Comparison of ENCODE assay signal across 22 cellular contexts in the genomic region with DNA sequence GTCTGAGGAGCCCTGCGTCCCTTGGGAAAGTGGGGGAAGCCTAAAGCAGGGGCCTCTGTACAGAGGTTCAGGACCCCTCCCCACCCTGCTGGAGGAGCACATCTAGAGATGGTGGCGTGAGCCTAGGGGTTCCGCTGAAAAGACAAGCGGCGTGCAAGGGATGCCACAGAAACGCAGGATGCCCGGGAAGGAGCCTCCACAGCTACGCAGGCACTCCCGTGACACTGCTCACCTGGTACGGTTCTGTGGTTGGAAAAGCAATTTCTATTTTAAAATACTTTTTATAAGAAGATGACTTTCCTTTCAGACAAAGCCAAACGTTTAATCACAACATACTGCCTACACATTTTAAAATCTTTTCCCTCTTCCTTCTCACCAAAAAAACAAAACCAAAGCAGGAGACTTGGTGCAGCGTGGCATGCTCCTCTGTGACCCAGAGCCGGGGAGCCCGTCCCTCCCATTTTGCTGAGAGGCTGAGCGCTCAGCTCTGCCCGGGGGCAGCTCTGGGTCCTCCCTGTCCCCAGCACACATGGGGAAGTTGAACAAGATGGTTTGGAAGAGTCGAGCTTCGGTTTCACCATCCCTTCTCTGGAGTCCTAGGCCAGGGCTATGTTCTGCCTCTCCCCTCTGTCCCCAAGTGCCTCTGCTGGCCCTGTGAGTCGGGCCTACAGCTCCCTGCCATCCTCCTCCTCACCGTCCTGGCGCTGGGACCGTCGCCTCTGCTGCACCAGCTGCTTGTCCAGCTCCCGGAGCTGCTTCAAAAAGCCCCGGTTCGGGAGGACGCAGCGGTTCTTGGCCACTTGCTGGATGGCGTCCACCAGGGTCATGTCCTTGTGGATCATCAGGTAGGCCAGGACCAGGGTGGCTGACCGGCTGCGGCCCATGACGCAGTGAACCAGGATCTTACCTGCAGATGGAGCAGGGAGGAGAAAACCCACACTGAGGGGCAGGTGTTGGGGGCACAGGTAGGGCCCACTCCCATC.
DNase-seq lines count a peak whose midpoint lies in the region; ATAC-seq lines count a peak whose summit lies in the region.
"Had no signal": no experiment of that assay in that cellular context is flagged by ENCODE, and none has a peak within 500 bp of the region (broad histone marks: within the 10 kb centered on the region; RNA-seq: fewer than 3 reads in every experiment).

No MANE protein-coding gene starts in this region.

- CTCF ChIA-PET in activated naive CD4-positive, alpha-beta T cell treated with anti-CD3 and anti-CD28 coated beads for 36 hours (lab: Charles Lee), result interaction anchor here (1.6 kb wide), 1 partner anchor 10 kb away, joined by 5 read pairs; no protein-coding TSS in a partner anchor

- DNase-seq in activated naive CD4-positive, alpha-beta T cell treated with anti-CD3 and anti-CD28 coated beads for 36 hours, result no peak
- no peak for DNase-seq in activated naive CD4-positive, alpha-beta T cell (lab: John Stamatoyannopoulos, UW)
- no peak for DNase-seq in memory B cell (ENCODE audit: low spot score in 2 of 2)
- peak; percentile 40 for DNase-seq in ureter (ENCODE audit: low spot score)
- no peak for DNase-seq in NOMO-1 treated with DMSO at 0.1 percent for 48 hours (lab: John Stamatoyannopoulos, UW; ENCODE audit: unreplicated experiment)
- DNase-seq in NCI-H146 treated with DMSO at 0.1 percent for 48 hours (lab: John Stamatoyannopoulos, UW; ENCODE audit: unreplicated experiment), result no peak
- DNase-seq: activated CD4-positive, alpha-beta T cell treated with anti-CD3 and anti-CD28 coated beads for 1 hour; activated naive CD4-positive, alpha-beta T cell treated with Interleukin-2 at 50 U/mL for 16 hours; Calu3; islet precursor cell; NCI-H2081; NCI-H345; NCI-H774; sigmoid colon; stimulated activated CD4-positive, alpha-beta T cell treated with anti-CD3 and anti-CD28 coated beads, Interleukin-15, amount 100 ng/mL, for 24 hours; stimulated activated CD8-positive, alpha-beta memory T cell treated with anti-CD3 and anti-CD28 coated beads, Interleukin-4, amount 100 ng/mL, for 48 hours had no signal

- ATAC-seq in activated T-helper 17 cell treated with anti-CD3 and anti-CD28 coated beads, Interleukin-2, amount 50 U/mL, for 72 hours (replicated peaks), result no peak
- ATAC-seq in memory B cell (ENCODE audit: low read depth), result no peak
- no peak for ATAC-seq in HG02623 (IDR thresholded peaks at IDR 0.05; ENCODE audit: unreplicated experiment)
- ATAC-seq: natural killer cell treated with Interleukin-12 subunit alpha and Interleukin-12 subunit beta and Interleukin-15 and Interleukin-18, amount 100 ng/mL, for 72 hours had no signal

- intact Hi-C loops in activated naive CD4-positive, alpha-beta T cell treated with anti-CD3 and anti-CD28 coated beads for 36 hours (cut with micrococcal nuclease), result no loop called here

- H3K27ac Mint-ChIP-seq in activated naive CD4-positive, alpha-beta T cell treated with anti-CD3 and anti-CD28 coated beads for 36 hours, result peak overlapping the region; percentile 69
- peak overlapping the region; percentile 88 for H3K27ac Mint-ChIP-seq in activated T-helper 17 cell treated with anti-CD3 and anti-CD28 coated beads, Interleukin-2, amount 50 U/mL, for 72 hours
- peak overlapping the region; percentile 29 for H3K27ac Mint-ChIP-seq in memory B cell
- H3K27ac Mint-ChIP-seq: dendritic cell treated with granulocyte-macrophage colony-stimulating factor and Interleukin-4, amounts not matched to agents 40 ng/mL and 50 ng/mL, for 4 days; T-helper 1 cell treated with Interleukin-12 subunit alpha and Interleukin-12 subunit beta and Interleukin-4 antibody, amounts not matched to agents 30 μg/mL and 1 μg/mL, for 36 hours had no signal

- peaks cover 64% of the 10 kb centered on the region for H3K4me1 Mint-ChIP-seq in activated naive CD4-positive, alpha-beta T cell treated with anti-CD3 and anti-CD28 coated beads for 36 hours (ENCODE audit: low read depth)
- peaks cover 41% of the 10 kb centered on the region for H3K4me1 Mint-ChIP-seq in activated T-helper 17 cell treated with anti-CD3 and anti-CD28 coated beads, Interleukin-2, amount 50 U/mL, for 72 hours
- peaks cover 3% of the 10 kb centered on the region for H3K4me1 Mint-ChIP-seq in memory B cell

- H3K9me3 Mint-ChIP-seq in activated naive CD4-positive, alpha-beta T cell treated with anti-CD3 and anti-CD28 coated beads for 36 hours, result no peaks in the 10 kb centered on the region
- H3K9me3 Mint-ChIP-seq in activated T-helper 17 cell treated with anti-CD3 and anti-CD28 coated beads, Interleukin-2, amount 50 U/mL, for 72 hours, result no peaks in the 10 kb centered on the region
- H3K9me3 Mint-ChIP-seq in memory B cell, result no peaks in the 10 kb centered on the region
- H3K9me3 Mint-ChIP-seq: CD14-positive monocyte; dendritic cell treated with granulocyte-macrophage colony-stimulating factor and Interleukin-4, amounts not matched to agents 40 ng/mL and 50 ng/mL, for 4 days; natural killer cell treated with Interleukin-12 subunit alpha and Interleukin-12 subunit beta and Interleukin-15 and Interleukin-18, amount 100 ng/mL, for 72 hours; T-helper 1 cell treated with Interleukin-12 subunit alpha and Interleukin-12 subunit beta and Interleukin-4 antibody, amounts not matched to agents 30 μg/mL and 1 μg/mL, for 36 hours had no signal

- H3K4me3 Mint-ChIP-seq in activated naive CD4-positive, alpha-beta T cell treated with anti-CD3 and anti-CD28 coated beads for 36 hours, result no peak overlapping the region
- peak overlapping the region; percentile 59 for H3K4me3 Mint-ChIP-seq in activated T-helper 17 cell treated with anti-CD3 and anti-CD28 coated beads, Interleukin-2, amount 50 U/mL, for 72 hours
- no peak overlapping the region for H3K4me3 Mint-ChIP-seq in memory B cell
- H3K4me3 Mint-ChIP-seq: CD14-positive monocyte; dendritic cell treated with granulocyte-macrophage colony-stimulating factor and Interleukin-4, amounts not matched to agents 40 ng/mL and 50 ng/mL, for 4 days; natural killer cell treated with Interleukin-12 subunit alpha and Interleukin-12 subunit beta and Interleukin-15 and Interleukin-18, amount 100 ng/mL, for 72 hours; T-helper 1 cell treated with Interleukin-12 subunit alpha and Interleukin-12 subunit beta and Interleukin-4 antibody, amounts not matched to agents 30 μg/mL and 1 μg/mL, for 36 hours had no signal

- no peaks in the 10 kb centered on the region for H3K36me3 Mint-ChIP-seq in activated naive CD4-positive, alpha-beta T cell treated with anti-CD3 and anti-CD28 coated beads for 36 hours (ENCODE audit: low read depth)
- H3K36me3 Mint-ChIP-seq in activated T-helper 17 cell treated with anti-CD3 and anti-CD28 coated beads, Interleukin-2, amount 50 U/mL, for 72 hours (ENCODE audit: low read depth), result peaks cover 5% of the 10 kb centered on the region
- H3K36me3 Mint-ChIP-seq in memory B cell, result no peaks in the 10 kb centered on the region
- H3K36me3 Mint-ChIP-seq: CD14-positive monocyte; natural killer cell treated with Interleukin-12 subunit alpha and Interleukin-12 subunit beta and Interleukin-15 and Interleukin-18, amount 100 ng/mL, for 72 hours had no signal

- no peaks in the 10 kb centered on the region for H3K27me3 Mint-ChIP-seq in activated naive CD4-positive, alpha-beta T cell treated with anti-CD3 and anti-CD28 coated beads for 36 hours (ENCODE audit: low read depth)
- no peaks in the 10 kb centered on the region for H3K27me3 Mint-ChIP-seq in activated T-helper 17 cell treated with anti-CD3 and anti-CD28 coated beads, Interleukin-2, amount 50 U/mL, for 72 hours
- H3K27me3 Mint-ChIP-seq in memory B cell, result no peaks in the 10 kb centered on the region
- H3K27me3 Mint-ChIP-seq: dendritic cell treated with granulocyte-macrophage colony-stimulating factor and Interleukin-4, amounts not matched to agents 40 ng/mL and 50 ng/mL, for 4 days; natural killer cell treated with Interleukin-12 subunit alpha and Interleukin-12 subunit beta and Interleukin-15 and Interleukin-18, amount 100 ng/mL, for 72 hours had no signal

Comparison
In these comparisons a context has a peak if more than half of its experiments do, and no peak if none do; other contexts are left out.
1. H3K27ac Mint-ChIP-seq: peak in every context shown above with its lines; median percentile 88 in activated T-helper 17 cell treated with anti-CD3 and anti-CD28 coated beads, Interleukin-2, amount 50 U/mL, for 72 hours; 69 in activated naive CD4-positive, alpha-beta T cell treated with anti-CD3 and anti-CD28 coated beads for 36 hours; 29 in memory B cell.